1 cellular context compared by ENCODE assay signal in genomic region chr5:34039398-34040157, GRCh38.
TF ChIP-seq lines count a peak whose summit lies in the region.

No MANE protein-coding gene starts in this region.

TF ChIP-seq in WTC11, 78 proteins besides CTCF, POLR2A, EP300 and RAD21 (continued from another document):
- no peak for TF ChIP-seq NR2C2 (CRISPR knock-in tag; IDR thresholded peaks at IDR 0.05)
- no peak for TF ChIP-seq ELF4 (CRISPR knock-in tag; IDR thresholded peaks at IDR 0.05; ENCODE audit: low read depth)
